ENCODE assay signal across 1 cellular context in genomic region chr18:70330887-70331286, GRCh38.
TF ChIP-seq lines count a peak whose summit lies in the region.

No MANE protein-coding gene starts in this region.

TF ChIP-seq in GM23338, 12 proteins besides CTCF, POLR2A, EP300 and RAD21 (continued from another document):
- TF ChIP-seq ZNF462 (CRISPR knock-in tag; IDR thresholded peaks at IDR 0.05), result no peak
